1 cellular context compared by ENCODE assay signal in genomic region chr12:111101003-111101402, GRCh38.
TF ChIP-seq lines count a peak whose summit lies in the region.

No MANE protein-coding gene starts in this region.

TF ChIP-seq in SK-N-SH, 30 proteins besides CTCF, POLR2A, EP300 and RAD21 (continued from another document):
- no peak for TF ChIP-seq TEAD4 (IDR thresholded peaks at IDR 0.05; ENCODE audit: borderline replicate concordance, insufficient read depth)
